In genomic region chrX:119118780-119119395, GRCh38 we compare ENCODE assay signal across 8 cellular contexts. TPM values are rescaled to one million over a fixed set of nuclear protein-coding genes. Genes with fewer than 3 reads are reported as not detected.
DNase-seq lines count a peak whose midpoint lies in the region; ATAC-seq and TF ChIP-seq lines count a peak whose summit lies in the region.

No MANE protein-coding gene starts in this region.

- H3K9me3 ChIP-seq in left lung = no peaks in the 10 kb centered on the region

- ATAC-seq in GM21381 (IDR thresholded peaks at IDR 0.05; ENCODE audit: unreplicated experiment) (peak; percentile 66), left lung (peak; percentile 84)

- no peaks in the 10 kb centered on the region for H3K4me1 ChIP-seq in left lung

- TF ChIP-seq CTCF in VCaP (conservative IDR thresholded peaks at IDR 0.05) (peak; percentile 28; the same call in 1 of the 2 replicates), left lung (IDR thresholded peaks at IDR 0.05) (peak; percentile 59 to 80)

- no peaks in the 10 kb centered on the region for H3K27me3 ChIP-seq in left lung

- DNase-seq in EL (peak; percentile 37), Kasumi-1 (lab: John Stamatoyannopoulos, UW) (peak; percentile 42 to 58), left lung (no peak), NCI-H510A (lab: John Stamatoyannopoulos, UW) (no peak)
- DNase-seq in central memory CD4-positive, alpha-beta T cell = peak; percentile 16
- peak; percentile 24 for DNase-seq in stimulated activated CD8-positive, alpha-beta memory T cell treated with anti-CD3 and anti-CD28 coated beads, Interleukin-15, amount 100 ng/mL, for 1 hour (ENCODE audit: low read depth)

- no peaks in the 10 kb centered on the region for H3K36me3 ChIP-seq in left lung

- H3K4me3 ChIP-seq in left lung = no peak overlapping the region

- intact Hi-C loops in left lung (cut with DNase I) = no loop called here

- H3K27ac ChIP-seq in VCaP = no peak overlapping the region
- H3K27ac ChIP-seq in left lung = no peak overlapping the region

RNA-seq across cellular contexts. Expression of gene KIAA1210, which starts 8.7 kb away (rescaled TPM):
- total RNA-seq in left lung = under 1 TPM in 1 of 2 donors, not detected in 1; 0.06 TPM

RNA-seq across cellular contexts. Expression of gene CT47C1, which starts 46.1 kb away (rescaled TPM):
- total RNA-seq in left lung = not detected

Comparison
In these comparisons a context has a peak if more than half of its experiments do, and no peak if none do; other contexts are left out.
1. DNase-seq: peak in EL (single experiment), Kasumi-1 (2 of 2), central memory CD4-positive, alpha-beta T cell (single experiment) and stimulated activated CD8-positive, alpha-beta memory T cell treated with anti-CD3 and anti-CD28 coated beads, Interleukin-15, amount 100 ng/mL, for 1 hour (single experiment); none in left lung (0 of 2) and NCI-H510A (single experiment).